8 cellular contexts compared by ENCODE assay signal in the genomic region with DNA sequence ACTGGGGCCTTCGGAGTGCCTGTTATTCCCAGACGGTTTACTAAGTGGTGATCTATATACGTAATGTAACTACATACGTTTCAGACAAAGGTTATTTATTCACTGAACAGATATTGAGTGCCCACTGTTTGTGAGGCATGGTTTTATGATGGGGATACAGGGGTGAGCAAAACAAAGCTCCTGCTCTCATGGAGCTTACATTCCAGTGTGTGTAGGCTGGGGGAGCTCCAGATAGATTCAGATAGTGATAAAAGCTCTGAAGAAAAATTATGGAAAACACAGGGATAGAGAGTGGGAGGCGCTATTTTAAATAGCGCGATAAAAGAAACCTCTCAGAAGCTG. TPM values are rescaled to one million over a fixed set of nuclear protein-coding genes. Genes with fewer than 3 reads are reported as not detected.
A peak's percentile ranks its signal among the peaks of the same experiment; 100 is the strongest.
DNase-seq lines count a peak whose midpoint lies in the region; FAIRE-seq and TF ChIP-seq lines count a peak whose summit lies in the region.

No MANE protein-coding gene starts in this region.

- H3K4me1 ChIP-seq in ectodermal cell (ENCODE audit: control insufficient read depth, insufficient read depth, low read length) (peaks cover 11% of the 10 kb centered on the region), neuron (ENCODE audit: insufficient read depth, low read length) (peaks cover 13% of the 10 kb centered on the region)

- FAIRE-seq in GM12891 (lab: Jason Lieb, UNC): no peak

- 55 to 63% methylated on average over 7 of the region's 7 CpGs for WGBS in ectodermal cell, 2 experiments

- H3K27me3 Mint-ChIP-seq in CD14-positive monocyte (ENCODE audit: low read depth in 3 of 3): peaks cover 0 to 2% (median 1%) of the 10 kb centered on the region in 3 donors

- TF ChIP-seq POLR2A in GM12891 (IDR thresholded peaks at IDR 0.05; ENCODE audit: low read depth, low read length): no peak

- peak overlapping the region; percentile 39 for H2AFZ ChIP-seq in neuron (ENCODE audit: low read depth, low read length)

- no peaks in the 10 kb centered on the region for H3K27me3 ChIP-seq in ectodermal cell (ENCODE audit: control insufficient read depth, insufficient read depth, low read length, poor library complexity, severe bottlenecking)
- no peaks in the 10 kb centered on the region for H3K27me3 ChIP-seq in neuron (ENCODE audit: insufficient read depth, low read length)

- no peak for DNase-seq in CD14-positive monocyte (ENCODE audit: low spot score)
- DNase-seq in DMS79 (lab: John Stamatoyannopoulos, UW): no peak
- DNase-seq in GM12891 (ENCODE audit: insufficient read length, low spot score): no peak
- DNase-seq in COR-L47 (lab: John Stamatoyannopoulos, UW): no peak
- no peak for DNase-seq in MV-4-11 (lab: John Stamatoyannopoulos, UW)

- peak overlapping the region; percentile 97 for H3K27ac ChIP-seq in KOPT-K1 (ENCODE audit: low read depth, low read length, poor library complexity, severe bottlenecking)
- peak overlapping the region; percentile 100 for H3K27ac ChIP-seq in ectodermal cell (ENCODE audit: insufficient read depth, low read depth, low read length, poor library complexity, severe bottlenecking)

- peak overlapping the region; percentile 97 to 99 for H3K4me3 Mint-ChIP-seq in CD14-positive monocyte

- H3K9me3 ChIP-seq in KOPT-K1 (ENCODE audit: insufficient read depth, low read length, poor library complexity, severe bottlenecking) (no peaks in the 10 kb centered on the region), ectodermal cell (ENCODE audit: control insufficient read depth, low read length) (no peaks in the 10 kb centered on the region), neuron (ENCODE audit: low read length) (no peaks in the 10 kb centered on the region)

- peak overlapping the region; percentile 96 to 100 (median 99) for H3K27ac Mint-ChIP-seq in CD14-positive monocyte

- intact Hi-C loops in CD14-positive monocyte (cut with micrococcal nuclease): no loop called here

- no peak for TF ChIP-seq CTCF in CD14-positive monocyte (IDR thresholded peaks at IDR 0.05)

- peaks cover 41% of the 10 kb centered on the region for H3K4me1 Mint-ChIP-seq in CD14-positive monocyte

- no peaks in the 10 kb centered on the region for H3K9me3 Mint-ChIP-seq in CD14-positive monocyte

- H3K36me3 Mint-ChIP-seq in CD14-positive monocyte: peaks cover 28 to 29% of the 10 kb centered on the region in 2 donors

- H3K4me3 ChIP-seq in ectodermal cell (ENCODE audit: insufficient read depth, low read depth, low read length) (peak overlapping the region; percentile 99), neuron (ENCODE audit: low read length) (peak overlapping the region; percentile 95)

- H3K36me3 ChIP-seq in KOPT-K1 (ENCODE audit: insufficient read depth, low read length): peaks cover 30% of the 10 kb centered on the region; the same call in 1 of the 2 replicates
- no peaks in the 10 kb centered on the region for H3K36me3 ChIP-seq in ectodermal cell (ENCODE audit: control insufficient read depth, insufficient read depth, low read length)
- H3K36me3 ChIP-seq in neuron (ENCODE audit: insufficient read depth, low read length): peaks cover 10% of the 10 kb centered on the region

TF ChIP-seq in GM12891, 5 proteins besides CTCF, POLR2A, EP300 and RAD21:
- TF ChIP-seq POLR2AphosphoS5 (IDR thresholded peaks at IDR 0.05; ENCODE audit: low read depth, low read length): no peak
- TF ChIP-seq PAX5 (IDR thresholded peaks at IDR 0.05; ENCODE audit: insufficient read depth, low read length, severe bottlenecking): no peak
- no peak for TF ChIP-seq POU2F2 (IDR thresholded peaks at IDR 0.05; ENCODE audit: low read depth, low read length)
- TF ChIP-seq SPI1 (IDR thresholded peaks at IDR 0.05; ENCODE audit: low read depth, low read length): no peak
- no peak for TF ChIP-seq TAF1 (IDR thresholded peaks at IDR 0.05; ENCODE audit: low read depth, low read length)

RNA-seq across cellular contexts. Expression of a gene that starts 0.5 kb away (rescaled TPM):
- 10 to 100 TPM; 26.5 to 37.9 TPM for polyA plus RNA-seq in CD14-positive monocyte
- polyA plus RNA-seq in ectodermal cell (2013, experiment 1 of 4): 18.7 TPM
- 21.3 TPM for polyA plus RNA-seq in ectodermal cell (2013, experiment 2 of 4)
- 15.9 TPM for polyA plus RNA-seq in ectodermal cell (2013, experiment 3 of 4)
- polyA plus RNA-seq in ectodermal cell (2013, experiment 4 of 4): 19.3 TPM
- 13.7 TPM for polyA plus RNA-seq in GM12891 (2012; ENCODE audit: low read depth, missing spikeins)
